ENCODE assay signal across 1 cellular context in the genomic region with DNA sequence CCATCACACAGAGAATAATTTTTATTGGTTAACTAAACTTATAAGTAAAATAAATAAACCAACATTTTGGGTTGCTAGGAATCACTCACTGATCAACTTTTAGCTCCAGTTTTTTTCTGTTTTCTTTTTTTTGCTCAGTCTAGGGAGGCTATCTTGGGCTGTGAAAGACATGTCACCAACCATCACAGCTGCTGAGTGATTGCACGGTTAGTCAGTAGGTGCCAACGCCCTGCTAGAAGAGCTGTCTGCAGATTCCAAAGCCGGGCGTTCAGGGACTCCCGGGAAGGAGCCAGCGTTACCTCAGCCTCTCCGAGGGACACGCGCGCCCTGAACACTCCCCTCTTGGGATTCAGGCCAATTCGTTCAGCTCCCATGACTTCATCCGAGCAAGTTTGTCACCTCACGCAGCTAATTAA.
TF ChIP-seq lines count a peak whose summit lies in the region.

No MANE protein-coding gene starts in this region.

TF ChIP-seq in SK-N-SH, 30 proteins besides CTCF, POLR2A, EP300 and RAD21 (continued from another document):
- TF ChIP-seq, protein P1, sequence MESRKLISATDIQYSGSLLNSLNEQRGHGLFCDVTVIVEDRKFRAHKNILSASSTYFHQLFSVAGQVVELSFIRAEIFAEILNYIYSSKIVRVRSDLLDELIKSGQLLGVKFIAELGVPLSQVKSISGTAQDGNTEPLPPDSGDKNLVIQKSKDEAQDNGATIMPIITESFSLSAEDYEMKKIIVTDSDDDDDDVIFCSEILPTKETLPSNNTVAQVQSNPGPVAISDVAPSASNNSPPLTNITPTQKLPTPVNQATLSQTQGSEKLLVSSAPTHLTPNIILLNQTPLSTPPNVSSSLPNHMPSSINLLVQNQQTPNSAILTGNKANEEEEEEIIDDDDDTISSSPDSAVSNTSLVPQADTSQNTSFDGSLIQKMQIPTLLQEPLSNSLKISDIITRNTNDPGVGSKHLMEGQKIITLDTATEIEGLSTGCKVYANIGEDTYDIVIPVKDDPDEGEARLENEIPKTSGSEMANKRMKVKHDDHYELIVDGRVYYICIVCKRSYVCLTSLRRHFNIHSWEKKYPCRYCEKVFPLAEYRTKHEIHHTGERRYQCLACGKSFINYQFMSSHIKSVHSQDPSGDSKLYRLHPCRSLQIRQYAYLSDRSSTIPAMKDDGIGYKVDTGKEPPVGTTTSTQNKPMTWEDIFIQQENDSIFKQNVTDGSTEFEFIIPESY (IDR thresholded peaks at IDR 0.05; ENCODE audit: borderline replicate concordance, low read depth), result no peak
- TF ChIP-seq FOXJ3 (CRISPR knock-in tag; IDR thresholded peaks at IDR 0.05), result no peak
- TF ChIP-seq FOSL2 (IDR thresholded peaks at IDR 0.05; ENCODE audit: borderline replicate concordance, low read depth), result no peak
- TF ChIP-seq TCF12 (IDR thresholded peaks at IDR 0.05), result no peak
- no peak for TF ChIP-seq SIN3A (IDR thresholded peaks at IDR 0.05; ENCODE audit: borderline replicate concordance, low read depth, low read length)
- TF ChIP-seq, protein P2, sequence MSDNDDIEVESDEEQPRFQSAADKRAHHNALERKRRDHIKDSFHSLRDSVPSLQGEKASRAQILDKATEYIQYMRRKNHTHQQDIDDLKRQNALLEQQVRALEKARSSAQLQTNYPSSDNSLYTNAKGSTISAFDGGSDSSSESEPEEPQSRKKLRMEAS (IDR thresholded peaks at IDR 0.05; ENCODE audit: low read depth), result peak; percentile 78
- TF ChIP-seq, protein P3, sequence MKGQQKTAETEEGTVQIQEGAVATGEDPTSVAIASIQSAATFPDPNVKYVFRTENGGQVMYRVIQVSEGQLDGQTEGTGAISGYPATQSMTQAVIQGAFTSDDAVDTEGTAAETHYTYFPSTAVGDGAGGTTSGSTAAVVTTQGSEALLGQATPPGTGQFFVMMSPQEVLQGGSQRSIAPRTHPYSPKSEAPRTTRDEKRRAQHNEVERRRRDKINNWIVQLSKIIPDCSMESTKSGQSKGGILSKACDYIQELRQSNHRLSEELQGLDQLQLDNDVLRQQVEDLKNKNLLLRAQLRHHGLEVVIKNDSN (IDR thresholded peaks at IDR 0.05; ENCODE audit: borderline replicate concordance, low read depth), result no peak
- TF ChIP-seq GABPA (IDR thresholded peaks at IDR 0.05; ENCODE audit: low read depth), result no peak
- TF ChIP-seq EZH2phosphoT487 (IDR thresholded peaks at IDR 0.05; ENCODE audit: borderline replicate concordance, low read depth), result no peak
- no peak for TF ChIP-seq TAF1 (IDR thresholded peaks at IDR 0.05; ENCODE audit: borderline replicate concordance, low read depth, low read length)
- TF ChIP-seq YY1 (IDR thresholded peaks at IDR 0.05; ENCODE audit: low read depth), result no peak
- TF ChIP-seq POLR2AphosphoS5 (IDR thresholded peaks at IDR 0.05; ENCODE audit: low read depth, low read length), result no peak
- no peak for TF ChIP-seq ELF1 (IDR thresholded peaks at IDR 0.05)
- no peak for TF ChIP-seq CHD2 (IDR thresholded peaks at IDR 0.05; ENCODE audit: low read length, partially characterized antibody)
- TF ChIP-seq NFIC (IDR thresholded peaks at IDR 0.05; ENCODE audit: borderline replicate concordance), result no peak; the same call in 1 of the 2 replicates
- TF ChIP-seq GATA2 (CRISPR knock-in tag; IDR thresholded peaks at IDR 0.05), result no peak
- TF ChIP-seq TEAD4 (IDR thresholded peaks at IDR 0.05; ENCODE audit: borderline replicate concordance, insufficient read depth), result no peak
- TF ChIP-seq, protein P4, sequence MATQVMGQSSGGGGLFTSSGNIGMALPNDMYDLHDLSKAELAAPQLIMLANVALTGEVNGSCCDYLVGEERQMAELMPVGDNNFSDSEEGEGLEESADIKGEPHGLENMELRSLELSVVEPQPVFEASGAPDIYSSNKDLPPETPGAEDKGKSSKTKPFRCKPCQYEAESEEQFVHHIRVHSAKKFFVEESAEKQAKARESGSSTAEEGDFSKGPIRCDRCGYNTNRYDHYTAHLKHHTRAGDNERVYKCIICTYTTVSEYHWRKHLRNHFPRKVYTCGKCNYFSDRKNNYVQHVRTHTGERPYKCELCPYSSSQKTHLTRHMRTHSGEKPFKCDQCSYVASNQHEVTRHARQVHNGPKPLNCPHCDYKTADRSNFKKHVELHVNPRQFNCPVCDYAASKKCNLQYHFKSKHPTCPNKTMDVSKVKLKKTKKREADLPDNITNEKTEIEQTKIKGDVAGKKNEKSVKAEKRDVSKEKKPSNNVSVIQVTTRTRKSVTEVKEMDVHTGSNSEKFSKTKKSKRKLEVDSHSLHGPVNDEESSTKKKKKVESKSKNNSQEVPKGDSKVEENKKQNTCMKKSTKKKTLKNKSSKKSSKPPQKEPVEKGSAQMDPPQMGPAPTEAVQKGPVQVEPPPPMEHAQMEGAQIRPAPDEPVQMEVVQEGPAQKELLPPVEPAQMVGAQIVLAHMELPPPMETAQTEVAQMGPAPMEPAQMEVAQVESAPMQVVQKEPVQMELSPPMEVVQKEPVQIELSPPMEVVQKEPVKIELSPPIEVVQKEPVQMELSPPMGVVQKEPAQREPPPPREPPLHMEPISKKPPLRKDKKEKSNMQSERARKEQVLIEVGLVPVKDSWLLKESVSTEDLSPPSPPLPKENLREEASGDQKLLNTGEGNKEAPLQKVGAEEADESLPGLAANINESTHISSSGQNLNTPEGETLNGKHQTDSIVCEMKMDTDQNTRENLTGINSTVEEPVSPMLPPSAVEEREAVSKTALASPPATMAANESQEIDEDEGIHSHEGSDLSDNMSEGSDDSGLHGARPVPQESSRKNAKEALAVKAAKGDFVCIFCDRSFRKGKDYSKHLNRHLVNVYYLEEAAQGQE (IDR thresholded peaks at IDR 0.05; ENCODE audit: low read depth, low read length), result no peak
- TF ChIP-seq RXRA (IDR thresholded peaks at IDR 0.05; ENCODE audit: borderline replicate concordance, low read depth), result no peak
- TF ChIP-seq FOXM1 (IDR thresholded peaks at IDR 0.05; ENCODE audit: low read depth), result no peak
- TF ChIP-seq, protein P5, sequence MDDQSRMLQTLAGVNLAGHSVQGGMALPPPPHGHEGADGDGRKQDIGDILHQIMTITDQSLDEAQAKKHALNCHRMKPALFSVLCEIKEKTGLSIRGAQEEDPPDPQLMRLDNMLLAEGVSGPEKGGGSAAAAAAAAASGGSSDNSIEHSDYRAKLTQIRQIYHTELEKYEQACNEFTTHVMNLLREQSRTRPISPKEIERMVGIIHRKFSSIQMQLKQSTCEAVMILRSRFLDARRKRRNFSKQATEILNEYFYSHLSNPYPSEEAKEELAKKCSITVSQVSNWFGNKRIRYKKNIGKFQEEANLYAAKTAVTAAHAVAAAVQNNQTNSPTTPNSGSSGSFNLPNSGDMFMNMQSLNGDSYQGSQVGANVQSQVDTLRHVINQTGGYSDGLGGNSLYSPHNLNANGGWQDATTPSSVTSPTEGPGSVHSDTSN (IDR thresholded peaks at IDR 0.05), result 0 out of 2 replicates have a peak, but pooled peaks have one; percentile 17
- no peak for TF ChIP-seq NRF1 (IDR thresholded peaks at IDR 0.05; ENCODE audit: low read depth, low read length)
